Comparison of ENCODE assay signal across 11 cellular contexts in the genomic region with DNA sequence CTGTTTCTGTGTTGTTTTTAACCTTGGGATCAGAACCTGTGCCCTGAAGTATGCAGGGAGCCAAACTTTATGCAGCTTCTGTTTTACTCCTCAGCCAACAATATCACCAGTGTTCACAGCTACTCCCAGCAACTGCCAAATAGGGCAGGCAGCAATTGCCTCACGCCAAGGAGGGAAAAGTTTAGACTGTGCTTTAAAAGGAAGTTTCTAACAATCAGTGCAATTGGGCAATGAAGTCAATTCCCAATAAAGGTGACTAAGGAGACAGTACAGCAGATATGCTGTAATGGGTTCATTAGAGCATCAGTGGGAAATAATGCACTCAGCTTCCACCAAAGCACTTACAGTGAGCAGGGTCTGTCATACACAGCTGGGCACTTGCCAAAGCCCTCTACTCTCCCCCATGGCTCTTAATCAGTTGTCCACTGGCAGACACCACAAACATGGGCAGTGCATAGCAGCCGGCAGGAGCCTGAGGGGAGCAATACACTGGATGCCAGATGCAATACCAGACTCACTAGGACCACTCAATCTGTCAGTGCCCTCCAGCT. TPM values are rescaled to one million over a fixed set of nuclear protein-coding genes. Genes with fewer than 3 reads are reported as not detected.
A peak's percentile ranks its signal among the peaks of the same experiment; 100 is the strongest.
DNase-seq lines count a peak whose midpoint lies in the region; ATAC-seq and TF ChIP-seq lines count a peak whose summit lies in the region.
"Had no signal": no experiment of that assay in that cellular context is flagged by ENCODE, and none has a peak within 500 bp of the region (broad histone marks: within the 10 kb centered on the region; RNA-seq: fewer than 3 reads in every experiment).

No MANE protein-coding gene starts in this region.

- ATAC-seq in heart left ventricle, result peak; percentile 85 to 92 (median 88)
- no peak for ATAC-seq in GM23338
- no peak for ATAC-seq in activated CD8-positive, alpha-beta T cell treated with anti-CD3 and anti-CD28 coated beads for 36 hours

- DNase-seq in GM03348 (ENCODE audit: low spot score), result peak; percentile 8
- peak; percentile 6 for DNase-seq in RPMI7951 (ENCODE audit: low read depth)
- DNase-seq in heart left ventricle, result peak; percentile 38 to 79 (median 58)
- peak; percentile 58 for DNase-seq in retina
- DNase-seq in HUDEP-2 (lab: John Stamatoyannopoulos, UW; ENCODE audit: unreplicated experiment in 76 of 76), result no peak
- DNase-seq in GM23338 (ENCODE audit: low spot score), result no peak
- no peak for DNase-seq in activated CD4-positive, CD25-positive, alpha-beta regulatory T cell (lab: John Stamatoyannopoulos, UW)
- no peak for DNase-seq in activated CD8-positive, alpha-beta T cell treated with anti-CD3 and anti-CD28 coated beads for 36 hours
- DNase-seq: effector memory CD4-positive, alpha-beta T cell; NCI-H2029 treated with DMSO at 0.1 percent for 48 hours; T-helper 9 cell had no signal

- H3K79me2 ChIP-seq in GM23338 (replicated peaks; ENCODE audit: insufficient read depth), result no peaks in the 10 kb centered on the region

- no peaks in the 10 kb centered on the region for H3K36me3 ChIP-seq in heart left ventricle
- no peaks in the 10 kb centered on the region for H3K36me3 ChIP-seq in GM23338 (ENCODE audit: insufficient read depth)

- intact Hi-C loops in heart left ventricle (cut with DNase I), result loop anchor here in 3 of 10 donors (5.0 kb wide), 2 partner anchors 80 to 85 kb away; no protein-coding TSS in a partner anchor
- intact Hi-C loops in activated CD8-positive, alpha-beta T cell treated with anti-CD3 and anti-CD28 coated beads for 36 hours (cut with micrococcal nuclease), result no loop called here

- no peak for TF ChIP-seq POLR2A in heart left ventricle (IDR thresholded peaks at IDR 0.05)

- no peaks in the 10 kb centered on the region for H3K27me3 Mint-ChIP-seq in GM23338 (ENCODE audit: insufficient read depth, low read depth, poor library complexity)
- H3K27me3 Mint-ChIP-seq in activated CD8-positive, alpha-beta T cell treated with anti-CD3 and anti-CD28 coated beads for 36 hours, result peaks cover 5% of the 10 kb centered on the region

- H3K36me3 Mint-ChIP-seq in GM23338 (ENCODE audit: low read depth), result no peaks in the 10 kb centered on the region
- H3K36me3 Mint-ChIP-seq in activated CD8-positive, alpha-beta T cell treated with anti-CD3 and anti-CD28 coated beads for 36 hours (ENCODE audit: low read depth), result no peaks in the 10 kb centered on the region

- peaks cover 0 to 3% (median 0%) of the 10 kb centered on the region in 9 donors for H3K27me3 ChIP-seq in heart left ventricle
- H3K27me3 ChIP-seq in GM23338 (ENCODE audit: insufficient read depth), result no peaks in the 10 kb centered on the region

- H3K4me2 ChIP-seq in GM23338, result no peak overlapping the region

- no peak overlapping the region for H3K4me3 Mint-ChIP-seq in GM23338
- H3K4me3 Mint-ChIP-seq in activated CD8-positive, alpha-beta T cell treated with anti-CD3 and anti-CD28 coated beads for 36 hours, result no peak overlapping the region

- 16 to 31% (median 24%) methylated on average over 2 of the region's 2 CpGs for WGBS in heart left ventricle, 4 donors

- H3K9me3 ChIP-seq in heart left ventricle, result no peaks in the 10 kb centered on the region

- POLR2A ChIA-PET in activated CD8-positive, alpha-beta T cell treated with anti-CD3 and anti-CD28 coated beads for 36 hours (lab: Charles Lee), result no interaction called here

- CTCF ChIA-PET in activated CD8-positive, alpha-beta T cell treated with anti-CD3 and anti-CD28 coated beads for 36 hours (lab: Charles Lee), result no interaction called here

- H3K9me3 Mint-ChIP-seq in GM23338, result no peaks in the 10 kb centered on the region
- H3K9me3 Mint-ChIP-seq in activated CD8-positive, alpha-beta T cell treated with anti-CD3 and anti-CD28 coated beads for 36 hours, result no peaks in the 10 kb centered on the region

- no peak overlapping the region for H3K27ac Mint-ChIP-seq in GM23338
- no peak overlapping the region for H3K27ac Mint-ChIP-seq in activated CD8-positive, alpha-beta T cell treated with anti-CD3 and anti-CD28 coated beads for 36 hours

- H3K4me1 ChIP-seq in heart left ventricle (peaks cover 0 to 34% (median 15%) of the 10 kb centered on the region in 12 donors), GM23338 (ENCODE audit: insufficient read depth) (peaks cover 11% of the 10 kb centered on the region)

- H3K9me2 ChIP-seq in GM23338 (ENCODE audit: insufficient read depth), result no peaks in the 10 kb centered on the region

- H3K27ac ChIP-seq in heart left ventricle (peak overlapping the region; percentile 45 to 85 (median 70)), GM23338 (ENCODE audit: low read depth) (no peak overlapping the region)

- no peak for TF ChIP-seq CTCF in heart left ventricle (IDR thresholded peaks at IDR 0.05)
- no peak for TF ChIP-seq CTCF in GM23338 (conservative IDR thresholded peaks at IDR 0.05; ENCODE audit: low read depth in 2 of 2)
- TF ChIP-seq CTCF in activated CD8-positive, alpha-beta T cell treated with anti-CD3 and anti-CD28 coated beads for 36 hours (IDR thresholded peaks at IDR 0.05), result no peak

- peaks cover 24% of the 10 kb centered on the region for H3K4me1 Mint-ChIP-seq in GM23338
- H3K4me1 Mint-ChIP-seq in activated CD8-positive, alpha-beta T cell treated with anti-CD3 and anti-CD28 coated beads for 36 hours (ENCODE audit: low read depth), result no peaks in the 10 kb centered on the region

- H3F3A ChIP-seq in GM23338 (replicated peaks; ENCODE audit: low read depth), result no peaks in the 10 kb centered on the region

- no peak overlapping the region for H2AFZ ChIP-seq in GM23338

- H3K4me3 ChIP-seq in heart left ventricle, result peak overlapping the region in 1 of 12 donors; percentile 0
- no peak overlapping the region for H3K4me3 ChIP-seq in GM23338

- no peaks in the 10 kb centered on the region for H4K20me1 ChIP-seq in GM23338 (replicated peaks; ENCODE audit: insufficient read depth)

TF ChIP-seq in GM23338, 12 proteins besides CTCF, POLR2A, EP300 and RAD21:
- no peak for TF ChIP-seq ZNF114 (CRISPR knock-in tag; IDR thresholded peaks at IDR 0.05)
- TF ChIP-seq, protein P1, sequence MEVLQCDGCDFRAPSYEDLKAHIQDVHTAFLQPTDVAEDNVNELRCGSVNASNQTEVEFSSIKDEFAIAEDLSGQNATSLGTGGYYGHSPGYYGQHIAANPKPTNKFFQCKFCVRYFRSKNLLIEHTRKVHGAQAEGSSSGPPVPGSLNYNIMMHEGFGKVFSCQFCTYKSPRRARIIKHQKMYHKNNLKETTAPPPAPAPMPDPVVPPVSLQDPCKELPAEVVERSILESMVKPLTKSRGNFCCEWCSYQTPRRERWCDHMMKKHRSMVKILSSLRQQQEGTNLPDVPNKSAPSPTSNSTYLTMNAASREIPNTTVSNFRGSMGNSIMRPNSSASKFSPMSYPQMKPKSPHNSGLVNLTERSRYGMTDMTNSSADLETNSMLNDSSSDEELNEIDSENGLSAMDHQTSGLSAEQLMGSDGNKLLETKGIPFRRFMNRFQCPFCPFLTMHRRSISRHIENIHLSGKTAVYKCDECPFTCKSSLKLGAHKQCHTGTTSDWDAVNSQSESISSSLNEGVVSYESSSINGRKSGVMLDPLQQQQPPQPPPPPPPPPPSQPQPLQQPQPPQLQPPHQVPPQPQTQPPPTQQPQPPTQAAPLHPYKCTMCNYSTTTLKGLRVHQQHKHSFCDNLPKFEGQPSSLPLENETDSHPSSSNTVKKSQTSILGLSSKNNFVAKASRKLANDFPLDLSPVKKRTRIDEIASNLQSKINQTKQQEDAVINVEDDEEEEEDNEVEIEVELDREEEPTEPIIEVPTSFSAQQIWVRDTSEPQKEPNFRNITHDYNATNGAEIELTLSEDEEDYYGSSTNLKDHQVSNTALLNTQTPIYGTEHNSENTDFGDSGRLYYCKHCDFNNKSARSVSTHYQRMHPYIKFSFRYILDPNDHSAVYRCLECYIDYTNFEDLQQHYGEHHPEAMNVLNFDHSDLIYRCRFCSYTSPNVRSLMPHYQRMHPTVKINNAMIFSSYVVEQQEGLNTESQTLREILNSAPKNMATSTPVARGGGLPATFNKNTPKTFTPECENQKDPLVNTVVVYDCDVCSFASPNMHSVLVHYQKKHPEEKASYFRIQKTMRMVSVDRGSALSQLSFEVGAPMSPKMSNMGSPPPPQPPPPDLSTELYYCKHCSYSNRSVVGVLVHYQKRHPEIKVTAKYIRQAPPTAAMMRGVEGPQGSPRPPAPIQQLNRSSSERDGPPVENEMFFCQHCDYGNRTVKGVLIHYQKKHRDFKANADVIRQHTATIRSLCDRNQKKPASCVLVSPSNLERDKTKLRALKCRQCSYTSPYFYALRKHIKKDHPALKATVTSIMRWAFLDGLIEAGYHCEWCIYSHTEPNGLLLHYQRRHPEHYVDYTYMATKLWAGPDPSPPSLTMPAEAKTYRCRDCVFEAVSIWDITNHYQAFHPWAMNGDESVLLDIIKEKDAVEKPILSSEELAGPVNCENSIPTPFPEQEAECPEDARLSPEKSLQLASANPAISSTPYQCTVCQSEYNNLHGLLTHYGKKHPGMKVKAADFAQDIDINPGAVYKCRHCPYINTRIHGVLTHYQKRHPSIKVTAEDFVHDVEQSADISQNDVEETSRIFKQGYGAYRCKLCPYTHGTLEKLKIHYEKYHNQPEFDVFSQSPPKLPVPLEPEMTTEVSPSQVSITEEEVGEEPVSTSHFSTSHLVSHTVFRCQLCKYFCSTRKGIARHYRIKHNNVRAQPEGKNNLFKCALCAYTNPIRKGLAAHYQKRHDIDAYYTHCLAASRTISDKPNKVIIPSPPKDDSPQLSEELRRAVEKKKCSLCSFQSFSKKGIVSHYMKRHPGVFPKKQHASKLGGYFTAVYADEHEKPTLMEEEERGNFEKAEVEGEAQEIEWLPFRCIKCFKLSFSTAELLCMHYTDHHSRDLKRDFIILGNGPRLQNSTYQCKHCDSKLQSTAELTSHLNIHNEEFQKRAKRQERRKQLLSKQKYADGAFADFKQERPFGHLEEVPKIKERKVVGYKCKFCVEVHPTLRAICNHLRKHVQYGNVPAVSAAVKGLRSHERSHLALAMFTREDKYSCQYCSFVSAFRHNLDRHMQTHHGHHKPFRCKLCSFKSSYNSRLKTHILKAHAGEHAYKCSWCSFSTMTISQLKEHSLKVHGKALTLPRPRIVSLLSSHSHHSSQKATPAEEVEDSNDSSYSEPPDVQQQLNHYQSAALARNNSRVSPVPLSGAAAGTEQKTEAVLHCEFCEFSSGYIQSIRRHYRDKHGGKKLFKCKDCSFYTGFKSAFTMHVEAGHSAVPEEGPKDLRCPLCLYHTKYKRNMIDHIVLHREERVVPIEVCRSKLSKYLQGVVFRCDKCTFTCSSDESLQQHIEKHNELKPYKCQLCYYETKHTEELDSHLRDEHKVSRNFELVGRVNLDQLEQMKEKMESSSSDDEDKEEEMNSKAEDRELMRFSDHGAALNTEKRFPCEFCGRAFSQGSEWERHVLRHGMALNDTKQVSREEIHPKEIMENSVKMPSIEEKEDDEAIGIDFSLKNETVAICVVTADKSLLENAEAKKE (CRISPR knock-in tag; IDR thresholded peaks at IDR 0.05), result no peak

RNA-seq across cellular contexts. Expression of gene ENOX1, which starts 19.3 kb away (rescaled TPM):
- 1.9 and 2.6 TPM in 2 replicates for total RNA-seq in RPMI7951 (2014; rRNA removed; shearing (Covaris generic))
- 10 to 100 TPM in 1 of 9 donors, 1 to 10 TPM in 8; 3.7 to 10.1 (median 5.5) TPM for total RNA-seq in heart left ventricle
- polyA plus RNA-seq in heart left ventricle (1 to 10 TPM; 2.0 to 2.9 TPM), GM23338 (2016; fragmentation: Nextera tagmentation; extraction: Ambion mirVana) (0.54 and 0.81 TPM in 2 replicates)
- 0.66 and 2.1 TPM in 2 replicates for total RNA-seq in GM23338 (2014; rRNA removed; shearing (Covaris generic))
- total RNA-seq in activated CD8-positive, alpha-beta T cell treated with anti-CD3 and anti-CD28 coated beads for 36 hours, result under 1 TPM; 0.09 TPM

Comparison
In these comparisons a context has a peak if more than half of its experiments do, and no peak if none do; other contexts are left out.
1. DNase-seq: peak in GM03348 (single experiment), RPMI7951 (single experiment), heart left ventricle (5 of 5) and retina (single experiment); none in HUDEP-2 (0 of 76), GM23338 (single experiment), activated CD4-positive, CD25-positive, alpha-beta regulatory T cell (0 of 4) and activated CD8-positive, alpha-beta T cell treated with anti-CD3 and anti-CD28 coated beads for 36 hours (single experiment).
2. ATAC-seq: peak in heart left ventricle (4 of 4); none in GM23338 (single experiment) and activated CD8-positive, alpha-beta T cell treated with anti-CD3 and anti-CD28 coated beads for 36 hours (single experiment).